Comparison of ENCODE assay signal across 20 cellular contexts in the genomic region with DNA sequence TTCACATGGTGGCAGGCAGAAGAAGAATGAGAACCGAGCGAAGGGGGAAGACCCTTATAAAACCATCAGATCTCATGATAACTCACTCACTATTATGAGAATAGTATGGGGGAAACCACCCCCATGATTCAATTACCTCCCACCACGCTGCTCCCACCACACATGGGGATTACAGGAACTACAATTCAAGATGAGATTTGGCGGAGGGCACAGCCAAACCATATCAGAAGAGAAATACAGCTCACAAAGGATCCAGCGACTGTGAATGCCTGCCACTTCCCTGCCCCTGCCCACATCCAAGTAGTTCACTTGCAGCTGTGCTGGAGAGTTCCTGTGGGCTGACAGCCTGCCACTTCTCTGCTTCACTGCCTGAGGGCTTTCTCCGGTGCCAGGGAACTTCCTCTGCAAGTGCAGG.
DNase-seq lines count a peak whose midpoint lies in the region; ATAC-seq and TF ChIP-seq lines count a peak whose summit lies in the region.
"Had no signal": no experiment of that assay in that cellular context is flagged by ENCODE, and none has a peak within 500 bp of the region (broad histone marks: within the 10 kb centered on the region; RNA-seq: fewer than 3 reads in every experiment).

No MANE protein-coding gene starts in this region.

- H2AK5ac ChIP-seq in neuronal stem cell (ENCODE audit: low read depth, low read length) = no peak overlapping the region

- no peak overlapping the region for H4K91ac ChIP-seq in neuronal stem cell (ENCODE audit: low read depth, low read length, poor library complexity)

- H3K27me3 ChIP-seq in DND-41 (ENCODE audit: insufficient read depth, low read length, poor library complexity) (peaks cover 2% of the 10 kb centered on the region), neuronal stem cell (ENCODE audit: control insufficient read depth in 3 of 3, insufficient read depth in 3 of 3, low read depth in 1 of 3, low read length in 3 of 3) (no peaks in the 10 kb centered on the region)

- H3K27ac ChIP-seq in DND-41 (ENCODE audit: low read length) = no peak overlapping the region
- H3K27ac ChIP-seq in neuronal stem cell (replicated peaks; ENCODE audit: low read length) = no peak overlapping the region
- H3K27ac ChIP-seq: HL-60 had no signal

- no peak for TF ChIP-seq CTCF in DND-41 (IDR thresholded peaks at IDR 0.05; ENCODE audit: borderline replicate concordance, extremely low read depth, low read length, poor library complexity, severe bottlenecking)
- no peak for TF ChIP-seq CTCF in GM10266 (IDR thresholded peaks at IDR 0.05; ENCODE audit: control insufficient read depth, insufficient read depth, low read depth, missing control alignments)

- peaks cover 5% of the 10 kb centered on the region for H3K4me1 Mint-ChIP-seq in activated T-helper 17 cell treated with anti-CD3 and anti-CD28 coated beads, Interleukin-2, amount 50 U/mL, for 72 hours
- H3K4me1 Mint-ChIP-seq: CD14-positive monocyte had no signal

- no peaks in the 10 kb centered on the region for H3K79me1 ChIP-seq in neuronal stem cell (ENCODE audit: low read depth, low read length)

- no peaks in the 10 kb centered on the region for H3K36me3 ChIP-seq in DND-41 (ENCODE audit: insufficient read depth, low read length)
- H3K36me3 ChIP-seq in neuronal stem cell (replicated peaks in 1 of 2; ENCODE audit: control insufficient read depth in 2 of 2, insufficient read depth in 2 of 2, low read length in 2 of 2) = no peaks in the 10 kb centered on the region

- H3K4ac ChIP-seq in neuronal stem cell (ENCODE audit: low read length) = no peak overlapping the region

- no peak overlapping the region for H3K4me3 ChIP-seq in DND-41 (ENCODE audit: low read depth in 1 of 2, low read length in 2 of 2)
- H3K4me3 ChIP-seq in neuronal stem cell (ENCODE audit: low read length in 2 of 2) = no peak overlapping the region
- H3K4me3 ChIP-seq: K562 had no signal

- DNase-seq in activated CD4-positive, alpha-beta T cell treated with anti-CD3 and anti-CD28 coated beads for 48 hours = peak; percentile 10
- DNase-seq in activated CD4-positive, alpha-beta T cell treated with anti-CD3 and anti-CD28 coated beads, Interleukin-2, amount 50 U/mL, for 4 hours = no peak
- DNase-seq in DND-41 = peak; percentile 28
- DNase-seq in neuronal stem cell (ENCODE audit: low spot score) = no peak
- DNase-seq in GM10266 (ENCODE audit: extremely low spot score) = no peak
- no peak for DNase-seq in epidermal melanocyte (ENCODE audit: insufficient read length, low spot score)
- DNase-seq in NCI-H2029 (lab: John Stamatoyannopoulos, UW) = no peak
- DNase-seq: 8988T; COR-L47; DMS53; HCEC 1CT; NCI-H1092 treated with DMSO at 0.1 percent for 48 hours; NCI-H1694; NCI-H69; NK-92 treated with Interleukin-12 subunit alpha and Interleukin-12 subunit beta, amount 100 ng/mL, for 24 hours; OCI-M1 had no signal

- H3K36me3 Mint-ChIP-seq in activated T-helper 17 cell treated with anti-CD3 and anti-CD28 coated beads, Interleukin-2, amount 50 U/mL, for 72 hours (ENCODE audit: low read depth) = no peaks in the 10 kb centered on the region
- H3K36me3 Mint-ChIP-seq: CD14-positive monocyte had no signal

- H2AFZ ChIP-seq in DND-41 (ENCODE audit: low read depth, low read length) (no peak overlapping the region), neuronal stem cell (ENCODE audit: low read length) (no peak overlapping the region)

- H3K18ac ChIP-seq in neuronal stem cell (ENCODE audit: low read length) = no peak overlapping the region

- peak overlapping the region; percentile 19; the same call in 1 of the 2 replicates for H3K4me2 ChIP-seq in DND-41 (ENCODE audit: insufficient read depth, low read length)
- no peak overlapping the region for H3K4me2 ChIP-seq in neuronal stem cell (ENCODE audit: insufficient read depth, low read length, poor library complexity, severe bottlenecking)

- H3K9me3 ChIP-seq in DND-41 (ENCODE audit: insufficient read depth, low read length, severe bottlenecking) (peaks cover 3% of the 10 kb centered on the region), neuronal stem cell (replicated peaks in 1 of 2; ENCODE audit: control insufficient read depth in 2 of 2, insufficient read depth in 1 of 2, low read depth in 1 of 2, low read length in 2 of 2) (peaks cover 0 to 3% of the 10 kb centered on the region in 2 donors)

- H3K14ac ChIP-seq in neuronal stem cell (ENCODE audit: low read length) = no peak overlapping the region

- no CpG with 5 or more reads among the region's 6 CpGs for WGBS in neuronal stem cell (ENCODE audit: extremely low coverage in 2 of 2, insufficient read length in 2 of 2, insufficient replicate concordance in 1 of 2), 2 donors

- H3K4me3 Mint-ChIP-seq in activated T-helper 17 cell treated with anti-CD3 and anti-CD28 coated beads, Interleukin-2, amount 50 U/mL, for 72 hours = no peak overlapping the region
- H3K4me3 Mint-ChIP-seq: CD14-positive monocyte had no signal

- H3K27me3 Mint-ChIP-seq in activated T-helper 17 cell treated with anti-CD3 and anti-CD28 coated beads, Interleukin-2, amount 50 U/mL, for 72 hours = peaks cover 33% of the 10 kb centered on the region

- ATAC-seq in DND-41 (ENCODE audit: insufficient read depth, low read depth) = peak; percentile 77
- peak; percentile 44 for ATAC-seq in activated T-helper 17 cell treated with anti-CD3 and anti-CD28 coated beads, Interleukin-2, amount 50 U/mL, for 72 hours (replicated peaks)
- ATAC-seq: K562 had no signal

- no peak overlapping the region for H4K8ac ChIP-seq in neuronal stem cell (ENCODE audit: low read depth, low read length)

- no peak overlapping the region for H2BK15ac ChIP-seq in neuronal stem cell (ENCODE audit: low read length)

- H3K9me3 Mint-ChIP-seq in activated T-helper 17 cell treated with anti-CD3 and anti-CD28 coated beads, Interleukin-2, amount 50 U/mL, for 72 hours = no peaks in the 10 kb centered on the region

- peaks cover 9% of the 10 kb centered on the region; the same call in 1 of the 2 replicates for H3K4me1 ChIP-seq in DND-41 (ENCODE audit: insufficient read depth, low read length)
- no peaks in the 10 kb centered on the region for H3K4me1 ChIP-seq in neuronal stem cell (ENCODE audit: control insufficient read depth in 2 of 2, insufficient read depth in 1 of 2, low read depth in 1 of 2, low read length in 2 of 2)

- peak overlapping the region; percentile 25 for H3K23ac ChIP-seq in neuronal stem cell (ENCODE audit: low read depth, low read length, poor library complexity)

- H2BK120ac ChIP-seq in neuronal stem cell (ENCODE audit: low read depth, low read length) = no peak overlapping the region

- no peaks in the 10 kb centered on the region for H4K20me1 ChIP-seq in DND-41 (ENCODE audit: insufficient read depth, low read length)

- no peak overlapping the region for H2BK12ac ChIP-seq in neuronal stem cell (ENCODE audit: low read length)

- H3K79me2 ChIP-seq in DND-41 (ENCODE audit: insufficient read depth, low read length) = no peaks in the 10 kb centered on the region

- no peak overlapping the region for H3K9ac ChIP-seq in DND-41 (ENCODE audit: low read depth, low read length)
- no peak overlapping the region for H3K9ac ChIP-seq in neuronal stem cell (ENCODE audit: low read depth, low read length, poor library complexity)

- no peak overlapping the region for H3K27ac Mint-ChIP-seq in activated T-helper 17 cell treated with anti-CD3 and anti-CD28 coated beads, Interleukin-2, amount 50 U/mL, for 72 hours
- H3K27ac Mint-ChIP-seq: CD14-positive monocyte had no signal

- H2BK5ac ChIP-seq in neuronal stem cell (ENCODE audit: low read length) = no peak overlapping the region

Comparison
In these comparisons a context has a peak if more than half of its experiments do, and no peak if none do; other contexts are left out.
1. DNase-seq: peak in activated CD4-positive, alpha-beta T cell treated with anti-CD3 and anti-CD28 coated beads for 48 hours (single experiment) and DND-41 (single experiment); none in activated CD4-positive, alpha-beta T cell treated with anti-CD3 and anti-CD28 coated beads, Interleukin-2, amount 50 U/mL, for 4 hours (0 of 2), neuronal stem cell (single experiment), GM10266 (single experiment), epidermal melanocyte (single experiment) and NCI-H2029 (single experiment).